1 cellular context compared by ENCODE assay signal in genomic region chr7:72494807-72495206, GRCh38.
TF ChIP-seq lines count a peak whose summit lies in the region.

No MANE protein-coding gene starts in this region.

TF ChIP-seq in GM12878, 131 proteins besides CTCF, POLR2A, EP300 and RAD21 (continued from another document):
- TF ChIP-seq SKIL (IDR thresholded peaks at IDR 0.05; ENCODE audit: low read depth, poor library complexity, severe bottlenecking) = no peak
- TF ChIP-seq KDM1A (IDR thresholded peaks at IDR 0.05; ENCODE audit: borderline replicate concordance) = no peak
